8 cellular contexts compared by ENCODE assay signal in the genomic region with DNA sequence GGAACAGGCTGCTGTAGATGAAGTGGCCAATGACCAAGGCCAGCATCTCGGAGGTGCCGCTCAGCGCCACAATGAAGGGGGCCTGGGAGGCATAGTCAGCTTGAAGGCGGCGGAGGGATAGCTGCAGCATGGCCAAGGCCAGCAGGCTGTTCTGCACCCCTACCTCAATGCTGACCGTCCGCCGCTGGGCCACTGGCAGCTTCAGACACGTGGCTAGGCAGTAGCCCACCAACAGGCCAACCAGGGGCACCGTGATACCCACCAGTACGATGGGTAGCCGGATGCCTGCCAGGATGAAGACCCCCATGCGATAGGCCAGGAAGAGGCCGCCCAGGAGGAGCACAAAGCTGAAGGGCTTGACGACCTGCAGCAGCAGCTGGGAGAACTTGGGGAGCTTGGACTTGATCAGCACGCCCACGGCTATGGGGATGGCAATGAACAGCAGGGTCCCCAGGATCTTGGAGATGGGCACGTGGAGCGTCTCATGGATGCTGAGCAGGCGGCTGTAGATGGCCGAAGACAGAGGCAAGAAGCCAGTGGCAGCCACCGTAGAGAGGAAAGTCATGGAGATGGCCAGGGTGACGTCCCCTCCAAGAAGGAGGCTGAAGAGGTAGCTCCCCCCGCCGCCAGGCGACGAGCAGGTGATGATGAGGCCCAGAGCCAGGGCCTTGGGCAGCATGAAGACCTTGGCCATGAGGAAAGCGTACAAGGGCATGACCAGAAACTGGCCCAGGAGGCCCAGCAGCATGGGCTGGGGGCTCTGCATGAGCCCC. TPM values are rescaled to one million over a fixed set of nuclear protein-coding genes. Genes with fewer than 3 reads are reported as not detected.
DNase-seq lines count a peak whose midpoint lies in the region; ATAC-seq and TF ChIP-seq lines count a peak whose summit lies in the region.

No MANE protein-coding gene starts in this region.

- peak; percentile 26 for DNase-seq in activated CD4-positive, CD25-positive, alpha-beta regulatory T cell treated with anti-CD3 and anti-CD28 coated beads, Interleukin-2, amount 50 U/mL, for 72 hours
- DNase-seq in endodermal cell, result no peak
- no peak for DNase-seq in psoas muscle
- DNase-seq in SK-N-DZ (ENCODE audit: low spot score), result no peak
- DNase-seq in SW 1271 (lab: John Stamatoyannopoulos, UW), result no peak
- DNase-seq in GOT3 (lab: John Stamatoyannopoulos, UW), result no peak

- no peak for ATAC-seq in activated CD4-positive, CD25-positive, alpha-beta regulatory T cell treated with anti-CD3 and anti-CD28 coated beads, Interleukin-2, amount 50 U/mL, for 24 hours
- ATAC-seq in psoas muscle, result no peak

- no peaks in the 10 kb centered on the region for H3K9me2 ChIP-seq in OCI-LY1 (ENCODE audit: low read depth, low read length)

- H3K9me3 ChIP-seq in OCI-LY1 (ENCODE audit: low read length) (no peaks in the 10 kb centered on the region), endodermal cell (ENCODE audit: control insufficient read depth, low read length) (no peaks in the 10 kb centered on the region), psoas muscle (no peaks in the 10 kb centered on the region)

- WGBS in endodermal cell (ENCODE audit: insufficient coverage in 1 of 2, insufficient read length in 1 of 2), 2 experiments, result 96 to 98% methylated on average over 9 to 28 of the region's 28 CpGs
- whole genome bisulfite sequencing in psoas muscle, 3 donors, result 88 to 94% (median 92%) methylated on average over 13 to 28 of the region's 28 CpGs

- H3K4me3 ChIP-seq in OCI-LY1 (ENCODE audit: low read depth, low read length, poor library complexity, severe bottlenecking) (no peak overlapping the region), endodermal cell (ENCODE audit: low read length) (no peak overlapping the region), psoas muscle (peak overlapping the region; percentile 74)

- no peak overlapping the region for H3K27ac Mint-ChIP-seq in endodermal cell

- no peak overlapping the region for H3K4me2 ChIP-seq in OCI-LY1 (ENCODE audit: low read length)

- H3K4me3 Mint-ChIP-seq in endodermal cell, result peak overlapping the region; percentile 61

- H3K36me3 Mint-ChIP-seq in endodermal cell (ENCODE audit: low read depth), result peaks cover 6% of the 10 kb centered on the region

- H3K27ac ChIP-seq in OCI-LY1 (ENCODE audit: low read depth, low read length, poor library complexity, severe bottlenecking) (peak overlapping the region; percentile 63), endodermal cell (ENCODE audit: low read depth, low read length) (no peak overlapping the region), psoas muscle (no peak overlapping the region)

- H3K9ac ChIP-seq in OCI-LY1 (ENCODE audit: low read length) (no peak overlapping the region), endodermal cell (ENCODE audit: extremely low read depth, low read length, poor library complexity, severe bottlenecking) (no peak overlapping the region)

- no peak for TF ChIP-seq CTCF in OCI-LY1 (IDR thresholded peaks at IDR 0.05; ENCODE audit: low read length)
- no peak for TF ChIP-seq CTCF in endodermal cell (conservative IDR thresholded peaks at IDR 0.05)
- no peak for TF ChIP-seq CTCF in psoas muscle (IDR thresholded peaks at IDR 0.05)

- H2AFZ ChIP-seq in OCI-LY1 (ENCODE audit: low read length), result no peak overlapping the region

- H4K20me1 ChIP-seq in OCI-LY1 (ENCODE audit: insufficient read depth, low read length), result no peaks in the 10 kb centered on the region

- peaks cover 69% of the 10 kb centered on the region for H3K9me3 Mint-ChIP-seq in endodermal cell

- no peaks in the 10 kb centered on the region for H3K27me3 Mint-ChIP-seq in endodermal cell (ENCODE audit: insufficient read depth)

- H3F3A ChIP-seq in OCI-LY1 (ENCODE audit: insufficient read depth, low read length), result no peaks in the 10 kb centered on the region

- H3K36me3 ChIP-seq in OCI-LY1 (ENCODE audit: insufficient read depth, low read length) (peaks cover 23% of the 10 kb centered on the region), endodermal cell (ENCODE audit: control insufficient read depth, insufficient read depth, low read length) (peaks cover 4% of the 10 kb centered on the region), psoas muscle (ENCODE audit: insufficient read depth in 1 of 2, low read depth in 1 of 2) (peaks cover 2 to 11% of the 10 kb centered on the region in 2 donors)

- no peaks in the 10 kb centered on the region for H3K79me2 ChIP-seq in OCI-LY1 (ENCODE audit: insufficient read depth, low read length)

- no peaks in the 10 kb centered on the region for H3K27me3 ChIP-seq in OCI-LY1 (ENCODE audit: insufficient read depth, low read length)
- H3K27me3 ChIP-seq in endodermal cell (ENCODE audit: control insufficient read depth, insufficient read depth, low read length, poor library complexity, severe bottlenecking), result no peaks in the 10 kb centered on the region
- no peaks in the 10 kb centered on the region for H3K27me3 ChIP-seq in psoas muscle (ENCODE audit: insufficient read depth in 3 of 3, low read length in 2 of 3)

- intact Hi-C loops in psoas muscle (cut with DNase I), result no loop called here

- no peaks in the 10 kb centered on the region for H3K4me1 Mint-ChIP-seq in endodermal cell

- H3K4me1 ChIP-seq in OCI-LY1 (ENCODE audit: insufficient read depth, low read length, severe bottlenecking), result peaks cover 47% of the 10 kb centered on the region
- no peaks in the 10 kb centered on the region for H3K4me1 ChIP-seq in endodermal cell (ENCODE audit: control insufficient read depth, insufficient read depth, low read length)
- peaks cover 10% of the 10 kb centered on the region for H3K4me1 ChIP-seq in psoas muscle

RNA-seq across cellular contexts. Expression of a gene that starts 1.3 kb away (rescaled TPM):
- total RNA-seq in endodermal cell (10 to 100 TPM; 29.1 to 35.9 TPM), psoas muscle (10 to 100 TPM; 38.3 to 69.9 (median 46.3) TPM)
- polyA plus RNA-seq in endodermal cell (2013, experiment 1 of 2), result 24.5 TPM
- 24.5 TPM for polyA plus RNA-seq in endodermal cell (2013, experiment 2 of 2)
- 100 to 1,000 TPM in 2 of 3 donors, 10 to 100 TPM in 1; 64.4 to 118 (median 106) TPM for polyA plus RNA-seq in psoas muscle
- polyA plus RNA-seq in SK-N-DZ (2014; cell fraction: cytosol; rRNA removed), result 67.7 and 67.9 TPM in 2 replicates
- 48.9 and 50.1 TPM in 2 replicates for polyA plus RNA-seq in SK-N-DZ (2014; cell fraction: nucleus; rRNA removed)

RNA-seq across cellular contexts. Expression of a gene that starts 2.7 kb away (rescaled TPM):
- total RNA-seq in endodermal cell (1 to 10 TPM; 5.4 to 9.1 TPM), psoas muscle (10 to 100 TPM in 3 of 4 donors, 1 to 10 TPM in 1; 7.2 to 15.7 (median 13.8) TPM)
- polyA plus RNA-seq in endodermal cell (2013, experiment 1 of 2), result 7.4 TPM
- polyA plus RNA-seq in endodermal cell (2013, experiment 2 of 2), result 7.8 TPM
- 10 to 100 TPM; 16.3 to 39.8 (median 32.2) TPM for polyA plus RNA-seq in psoas muscle
- 9.0 and 12.8 TPM in 2 replicates for polyA plus RNA-seq in SK-N-DZ (2014; cell fraction: cytosol; rRNA removed)
- 7.8 and 10.0 TPM in 2 replicates for polyA plus RNA-seq in SK-N-DZ (2014; cell fraction: nucleus; rRNA removed)

RNA-seq across cellular contexts. Expression of a gene that starts 8.6 kb away (rescaled TPM):
- total RNA-seq in endodermal cell, result 10 to 100 TPM; 29.5 to 34.1 TPM
- 27.7 TPM for polyA plus RNA-seq in endodermal cell (2013, experiment 1 of 2)
- polyA plus RNA-seq in endodermal cell (2013, experiment 2 of 2), result 27.9 TPM
- 10 to 100 TPM; 10.7 to 24.1 (median 22.7) TPM for total RNA-seq in psoas muscle
- 10 to 100 TPM; 24.3 to 64.8 (median 27.4) TPM for polyA plus RNA-seq in psoas muscle
- polyA plus RNA-seq in SK-N-DZ (2014; cell fraction: cytosol; rRNA removed), result 47.2 and 47.7 TPM in 2 replicates
- 47.1 and 55.8 TPM in 2 replicates for polyA plus RNA-seq in SK-N-DZ (2014; cell fraction: nucleus; rRNA removed)

RNA-seq across cellular contexts. Expression of a gene that starts 28.3 kb away (rescaled TPM):
- total RNA-seq in endodermal cell (10 to 100 TPM; 23.6 to 24.3 TPM), psoas muscle (10 to 100 TPM; 29.7 to 34.8 (median 32.8) TPM)
- 27.7 TPM for polyA plus RNA-seq in endodermal cell (2013, experiment 1 of 2)
- polyA plus RNA-seq in endodermal cell (2013, experiment 2 of 2), result 26.2 TPM
- 10 to 100 TPM; 37.5 to 40.4 (median 37.7) TPM for polyA plus RNA-seq in psoas muscle
- polyA plus RNA-seq in SK-N-DZ (2014; cell fraction: cytosol; rRNA removed), result 17.0 and 21.0 TPM in 2 replicates
- polyA plus RNA-seq in SK-N-DZ (2014; cell fraction: nucleus; rRNA removed), result 31.3 and 33.7 TPM in 2 replicates

RNA-seq across cellular contexts. Expression of a gene that starts 29.6 kb away (rescaled TPM):
- 10 to 100 TPM; 52.6 to 68.8 TPM for total RNA-seq in endodermal cell
- polyA plus RNA-seq in endodermal cell (2013, experiment 1 of 2), result 68.6 TPM
- 65.1 TPM for polyA plus RNA-seq in endodermal cell (2013, experiment 2 of 2)
- 1 to 10 TPM; 3.3 to 6.5 (median 6.0) TPM for total RNA-seq in psoas muscle
- polyA plus RNA-seq in psoas muscle, result 1 to 10 TPM; 1.7 to 2.6 (median 2.5) TPM
- polyA plus RNA-seq in SK-N-DZ (2014; cell fraction: cytosol; rRNA removed), result 4.6 and 6.3 TPM in 2 replicates
- polyA plus RNA-seq in SK-N-DZ (2014; cell fraction: nucleus; rRNA removed), result 33.8 and 64.5 TPM in 2 replicates
